ENCODE assay signal across 7 cellular contexts in genomic region chr12:104911942-104912341, GRCh38.
"Had no signal": no experiment of that assay in that cellular context is flagged by ENCODE, and none has a peak within 500 bp of the region (broad histone marks: within the 10 kb centered on the region; RNA-seq: fewer than 3 reads in every experiment).

No MANE protein-coding gene starts in this region.

- ATAC-seq: GM12878 had no signal

- DNase-seq: GDM1, GF-D8 had no signal

- FAIRE-seq: GM12878, GM12891, GM12892, GM18507, GM19239 had no signal

- H3K4me3 ChIP-seq: GM12878 had no signal
